ENCODE assay signal across 1 cellular context in the genomic region with DNA sequence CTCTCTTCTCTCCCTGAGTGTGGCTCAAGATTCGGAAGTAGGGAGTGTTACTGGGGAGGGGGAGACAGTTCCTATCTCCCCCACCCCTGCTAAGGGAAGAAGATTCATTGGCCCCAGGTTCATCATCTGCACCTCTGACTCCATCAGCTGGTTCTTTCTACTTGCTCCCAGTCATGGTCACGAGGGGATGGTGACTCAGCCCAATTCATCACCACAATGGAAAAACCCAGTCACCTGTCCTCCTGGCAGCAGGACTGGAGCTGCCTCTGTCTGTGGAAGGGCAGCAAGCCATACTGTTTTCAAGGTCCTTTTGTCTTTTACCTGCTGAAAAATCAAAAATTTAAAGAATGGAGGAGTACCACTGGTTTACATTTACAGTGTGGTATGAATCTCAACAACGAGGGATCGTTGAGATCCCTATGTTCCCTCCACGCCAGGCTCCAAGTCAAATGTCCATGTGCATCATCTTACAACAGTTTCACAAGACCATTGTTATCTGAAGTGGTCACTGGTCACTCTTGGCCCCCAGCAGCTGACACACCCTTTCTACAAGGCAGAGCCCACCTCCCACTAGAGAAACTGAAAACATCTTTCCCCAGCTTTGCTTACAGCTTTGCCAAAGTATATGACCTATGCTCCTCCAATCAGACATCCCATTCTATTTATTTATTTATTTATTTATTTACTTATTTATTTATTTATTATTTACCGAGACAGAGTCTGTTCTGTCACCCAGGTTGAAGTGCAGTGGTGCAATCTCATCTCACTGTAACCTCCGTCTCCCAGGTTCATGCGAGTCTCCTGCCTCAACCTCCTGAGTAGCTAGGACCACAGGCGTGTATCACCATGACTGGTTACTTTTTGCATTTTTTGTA.
A peak's percentile ranks its signal among the peaks of the same experiment; 100 is the strongest.
TF ChIP-seq lines count a peak whose summit lies in the region.

No MANE protein-coding gene starts in this region.

TF ChIP-seq in K562, 482 proteins besides CTCF, POLR2A, EP300 and RAD21 (continued from another document and continues in another):
- TF ChIP-seq, protein P1, sequence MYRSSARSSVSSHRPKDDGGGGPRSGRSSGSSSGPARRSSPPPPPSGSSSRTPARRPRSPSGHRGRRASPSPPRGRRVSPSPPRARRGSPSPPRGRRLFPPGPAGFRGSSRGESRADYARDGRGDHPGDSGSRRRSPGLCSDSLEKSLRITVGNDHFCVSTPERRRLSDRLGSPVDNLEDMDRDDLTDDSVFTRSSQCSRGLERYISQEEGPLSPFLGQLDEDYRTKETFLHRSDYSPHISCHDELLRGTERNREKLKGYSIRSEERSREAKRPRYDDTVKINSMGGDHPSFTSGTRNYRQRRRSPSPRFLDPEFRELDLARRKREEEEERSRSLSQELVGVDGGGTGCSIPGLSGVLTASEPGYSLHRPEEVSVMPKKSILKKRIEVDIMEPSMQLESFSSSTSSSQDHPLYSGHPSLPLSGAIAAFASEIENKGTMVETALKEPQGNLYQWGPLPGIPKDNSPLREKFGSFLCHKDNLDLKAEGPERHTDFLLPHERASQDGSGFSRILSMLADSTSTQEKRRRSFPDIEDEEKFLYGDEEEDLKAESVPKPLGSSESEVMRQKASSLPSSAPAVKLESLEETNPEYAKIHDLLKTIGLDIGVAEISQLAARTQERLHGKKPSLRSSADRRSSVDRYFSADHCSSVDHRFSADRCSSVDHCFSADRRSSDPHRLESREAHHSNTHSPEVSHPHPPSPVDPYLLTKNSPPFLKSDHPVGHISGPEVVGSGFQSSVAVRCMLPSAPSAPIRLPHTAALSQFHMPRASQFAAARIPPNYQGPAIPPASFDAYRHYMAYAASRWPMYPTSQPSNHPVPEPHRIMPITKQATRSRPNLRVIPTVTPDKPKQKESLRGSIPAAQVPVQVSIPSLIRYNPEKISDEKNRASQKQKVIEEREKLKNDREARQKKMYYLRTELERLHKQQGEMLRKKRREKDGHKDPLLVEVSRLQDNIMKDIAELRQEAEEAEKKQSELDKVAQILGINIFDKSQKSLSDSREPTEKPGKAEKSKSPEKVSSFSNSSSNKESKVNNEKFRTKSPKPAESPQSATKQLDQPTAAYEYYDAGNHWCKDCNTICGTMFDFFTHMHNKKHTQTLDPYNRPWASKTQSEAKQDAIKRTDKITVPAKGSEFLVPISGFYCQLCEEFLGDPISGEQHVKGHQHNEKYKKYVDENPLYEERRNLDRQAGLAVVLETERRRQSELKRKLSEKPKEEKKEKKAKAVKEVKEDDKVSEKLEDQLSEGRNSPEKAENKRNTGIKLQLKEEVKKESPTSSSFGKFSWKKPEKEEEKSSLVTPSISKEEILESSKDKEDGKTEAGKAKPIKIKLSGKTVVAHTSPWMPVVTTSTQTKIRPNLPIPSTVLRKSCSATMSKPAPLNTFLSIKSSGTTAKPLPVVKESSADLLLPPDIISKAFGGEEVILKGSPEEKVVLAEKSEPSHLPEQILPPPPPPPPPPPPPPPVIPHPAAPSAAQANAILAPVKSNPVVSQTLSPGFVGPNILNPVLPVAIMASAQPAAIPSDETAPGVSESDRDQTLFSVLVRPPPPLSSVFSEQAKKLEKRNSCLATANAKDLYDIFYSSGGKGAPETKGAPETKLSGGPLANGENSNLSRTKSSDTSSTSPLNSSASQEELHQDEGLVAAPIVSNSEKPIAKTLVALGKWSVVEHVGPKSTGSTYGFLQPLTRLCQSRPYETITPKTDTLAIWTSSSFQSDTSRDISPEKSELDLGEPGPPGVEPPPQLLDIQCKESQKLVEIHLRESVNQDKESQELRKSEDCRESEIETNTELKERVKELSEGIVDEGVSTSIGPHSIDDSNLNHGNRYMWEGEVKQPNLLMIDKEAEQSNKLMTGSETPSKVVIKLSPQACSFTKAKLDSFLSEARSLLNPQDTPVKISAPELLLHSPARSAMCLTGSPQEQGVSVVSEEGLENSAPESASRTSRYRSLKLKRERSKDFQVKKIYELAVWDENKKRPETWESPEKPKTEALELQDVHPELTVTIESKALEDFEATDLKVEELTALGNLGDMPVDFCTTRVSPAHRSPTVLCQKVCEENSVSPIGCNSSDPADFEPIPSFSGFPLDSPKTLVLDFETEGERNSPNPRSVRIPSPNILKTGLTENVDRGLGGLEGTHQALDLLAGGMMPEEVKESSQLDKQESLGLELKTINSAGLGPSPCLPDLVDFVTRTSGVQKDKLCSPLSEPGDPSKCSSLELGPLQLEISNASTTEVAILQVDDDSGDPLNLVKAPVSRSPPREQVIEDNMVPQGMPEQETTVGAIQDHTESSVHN (IDR thresholded peaks at IDR 0.05; ENCODE audit: borderline replicate concordance in 1 of 2, low read depth in 1 of 2): peak in 1 of 2 experiments; percentile 63; a peak in 1 of 4 replicates
- TF ChIP-seq, protein P2, sequence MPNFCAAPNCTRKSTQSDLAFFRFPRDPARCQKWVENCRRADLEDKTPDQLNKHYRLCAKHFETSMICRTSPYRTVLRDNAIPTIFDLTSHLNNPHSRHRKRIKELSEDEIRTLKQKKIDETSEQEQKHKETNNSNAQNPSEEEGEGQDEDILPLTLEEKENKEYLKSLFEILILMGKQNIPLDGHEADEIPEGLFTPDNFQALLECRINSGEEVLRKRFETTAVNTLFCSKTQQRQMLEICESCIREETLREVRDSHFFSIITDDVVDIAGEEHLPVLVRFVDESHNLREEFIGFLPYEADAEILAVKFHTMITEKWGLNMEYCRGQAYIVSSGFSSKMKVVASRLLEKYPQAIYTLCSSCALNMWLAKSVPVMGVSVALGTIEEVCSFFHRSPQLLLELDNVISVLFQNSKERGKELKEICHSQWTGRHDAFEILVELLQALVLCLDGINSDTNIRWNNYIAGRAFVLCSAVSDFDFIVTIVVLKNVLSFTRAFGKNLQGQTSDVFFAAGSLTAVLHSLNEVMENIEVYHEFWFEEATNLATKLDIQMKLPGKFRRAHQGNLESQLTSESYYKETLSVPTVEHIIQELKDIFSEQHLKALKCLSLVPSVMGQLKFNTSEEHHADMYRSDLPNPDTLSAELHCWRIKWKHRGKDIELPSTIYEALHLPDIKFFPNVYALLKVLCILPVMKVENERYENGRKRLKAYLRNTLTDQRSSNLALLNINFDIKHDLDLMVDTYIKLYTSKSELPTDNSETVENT (CRISPR knock-in tag; IDR thresholded peaks at IDR 0.05): no peak
- TF ChIP-seq KHSRP (IDR thresholded peaks at IDR 0.05) (no peak), SREBF1 (IDR thresholded peaks at IDR 0.05; ENCODE audit: borderline replicate concordance, low read depth, low read length) (no peak), MAFK (IDR thresholded peaks at IDR 0.05; ENCODE audit: low read length) (peak; percentile 59), SOX6 (IDR thresholded peaks at IDR 0.05) (peak; percentile 68; the same call in 1 of the 2 replicates), THRAP3 (IDR thresholded peaks at IDR 0.05; ENCODE audit: borderline replicate concordance) (no peak), ELF1 (tag; IDR thresholded peaks at IDR 0.05) (no peak), POLR2AphosphoS2 (IDR thresholded peaks at IDR 0.05; ENCODE audit: low read length) (no peak), FOXJ2 (tag; IDR thresholded peaks at IDR 0.05) (peak; percentile 70), RFX1 (IDR thresholded peaks at IDR 0.05) (no peak), CBX5 (IDR thresholded peaks at IDR 0.05; ENCODE audit: borderline replicate concordance, low read depth) (no peak), ZFPM2 (CRISPR knock-in tag; IDR thresholded peaks at IDR 0.05) (no peak), E2F3 (CRISPR knock-in tag; IDR thresholded peaks at IDR 0.05) (no peak), HNRNPLL (IDR thresholded peaks at IDR 0.05; ENCODE audit: low read depth, low read length, poor library complexity, severe bottlenecking) (no peak), NUFIP1 (IDR thresholded peaks at IDR 0.05; ENCODE audit: partially characterized antibody) (no peak), ZNF551 (CRISPR knock-in tag; IDR thresholded peaks at IDR 0.05) (no peak), DACH1 (IDR thresholded peaks at IDR 0.05; ENCODE audit: partially characterized antibody) (peak; percentile 30), MITF (IDR thresholded peaks at IDR 0.05) (peak; percentile 57; the same call in 1 of the 2 replicates), PRDM10 (IDR thresholded peaks at IDR 0.05; ENCODE audit: partially characterized antibody) (no peak), TAF1 (IDR thresholded peaks at IDR 0.05; ENCODE audit: control insufficient read depth, extremely low read depth, insufficient read depth, low read length, severe bottlenecking) (no peak), NFATC3 (IDR thresholded peaks at IDR 0.05) (peak; percentile 89; the same call in 1 of the 2 replicates), TRIM24 (IDR thresholded peaks at IDR 0.05) (peak in 1 of 2 experiments; percentile 39; a peak in 1 of 4 replicates), ZNF197 (CRISPR knock-in tag; IDR thresholded peaks at IDR 0.05; ENCODE audit: low read depth) (no peak), ATF7 (IDR thresholded peaks at IDR 0.05) (peak; percentile 58), FOS (IDR thresholded peaks at IDR 0.05; ENCODE audit: extremely low read depth, insufficient read length) (peak; percentile 52), MAFF (IDR thresholded peaks at IDR 0.05; ENCODE audit: low read length) (peak; percentile 52; the same call in 1 of the 2 replicates), GABPB1 (CRISPR knock-in tag; IDR thresholded peaks at IDR 0.05) (no peak), CTBP1 (IDR thresholded peaks at IDR 0.05; ENCODE audit: borderline replicate concordance) (peak; percentile 52; the same call in 1 of the 2 replicates), ESRRA (IDR thresholded peaks at IDR 0.05; ENCODE audit: borderline replicate concordance, low read depth) (peak; percentile 37; the same call in 1 of the 2 replicates), CHD4 (IDR thresholded peaks at IDR 0.05; ENCODE audit: insufficient read depth, insufficient replicate concordance, low read depth, low read length, poor library complexity, severe bottlenecking) (no peak), POU5F1 (IDR thresholded peaks at IDR 0.05; ENCODE audit: borderline replicate concordance, low read depth, low read length, partially characterized antibody) (no peak)
- TF ChIP-seq, protein P3, sequence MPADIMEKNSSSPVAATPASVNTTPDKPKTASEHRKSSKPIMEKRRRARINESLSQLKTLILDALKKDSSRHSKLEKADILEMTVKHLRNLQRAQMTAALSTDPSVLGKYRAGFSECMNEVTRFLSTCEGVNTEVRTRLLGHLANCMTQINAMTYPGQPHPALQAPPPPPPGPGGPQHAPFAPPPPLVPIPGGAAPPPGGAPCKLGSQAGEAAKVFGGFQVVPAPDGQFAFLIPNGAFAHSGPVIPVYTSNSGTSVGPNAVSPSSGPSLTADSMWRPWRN (IDR thresholded peaks at IDR 0.05; ENCODE audit: low read depth): no peak
- TF ChIP-seq, protein P4, sequence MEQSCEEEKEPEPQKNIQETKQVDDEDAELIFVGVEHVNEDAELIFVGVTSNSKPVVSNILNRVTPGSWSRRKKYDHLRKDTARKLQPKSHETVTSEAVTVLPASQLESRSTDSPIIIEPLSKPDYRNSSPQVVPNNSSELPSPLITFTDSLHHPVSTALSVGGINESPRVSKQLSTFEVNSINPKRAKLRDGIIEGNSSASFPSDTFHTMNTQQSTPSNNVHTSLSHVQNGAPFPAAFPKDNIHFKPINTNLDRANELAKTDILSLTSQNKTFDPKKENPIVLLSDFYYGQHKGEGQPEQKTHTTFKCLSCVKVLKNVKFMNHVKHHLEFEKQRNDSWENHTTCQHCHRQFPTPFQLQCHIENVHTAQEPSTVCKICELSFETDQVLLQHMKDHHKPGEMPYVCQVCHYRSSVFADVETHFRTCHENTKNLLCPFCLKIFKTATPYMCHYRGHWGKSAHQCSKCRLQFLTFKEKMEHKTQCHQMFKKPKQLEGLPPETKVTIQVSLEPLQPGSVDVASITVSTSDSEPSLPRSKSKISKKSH (CRISPR knock-in tag; IDR thresholded peaks at IDR 0.05): no peak
- TF ChIP-seq, protein P5, sequence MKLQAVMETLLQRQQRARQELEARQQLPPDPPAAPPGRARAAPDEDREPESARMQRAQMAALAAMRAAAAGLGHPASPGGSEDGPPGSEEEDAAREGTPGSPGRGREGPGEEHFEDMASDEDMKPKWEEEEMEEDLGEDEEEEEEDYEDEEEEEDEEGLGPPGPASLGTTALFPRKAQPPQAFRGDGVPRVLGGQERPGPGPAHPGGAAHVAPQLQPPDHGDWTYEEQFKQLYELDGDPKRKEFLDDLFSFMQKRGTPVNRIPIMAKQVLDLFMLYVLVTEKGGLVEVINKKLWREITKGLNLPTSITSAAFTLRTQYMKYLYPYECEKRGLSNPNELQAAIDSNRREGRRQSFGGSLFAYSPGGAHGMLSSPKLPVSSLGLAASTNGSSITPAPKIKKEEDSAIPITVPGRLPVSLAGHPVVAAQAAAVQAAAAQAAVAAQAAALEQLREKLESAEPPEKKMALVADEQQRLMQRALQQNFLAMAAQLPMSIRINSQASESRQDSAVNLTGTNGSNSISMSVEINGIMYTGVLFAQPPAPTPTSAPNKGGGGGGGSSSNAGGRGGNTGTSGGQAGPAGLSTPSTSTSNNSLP (IDR thresholded peaks at IDR 0.05; ENCODE audit: borderline replicate concordance, low read depth, low read length): no peak
